24 cellular contexts compared by ENCODE assay signal in the genomic region with DNA sequence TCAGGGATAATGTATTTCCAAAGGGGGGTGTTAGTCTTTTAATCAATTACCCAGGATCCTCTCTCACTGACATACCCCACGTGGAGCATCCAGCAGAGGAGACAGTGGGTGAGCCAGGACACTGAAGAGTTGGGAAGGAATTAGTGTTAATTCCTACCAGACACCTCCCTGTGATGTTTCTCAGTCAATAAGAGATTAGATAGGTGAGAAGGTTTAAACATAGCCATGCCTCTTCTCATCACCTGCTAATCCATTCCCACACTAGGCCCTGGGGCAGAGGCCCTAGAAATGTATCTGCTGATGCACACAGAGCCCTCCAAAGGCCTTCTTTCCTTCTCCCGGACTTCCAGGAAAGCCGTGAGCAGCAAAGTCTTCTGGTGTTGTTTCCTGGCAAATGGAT.
"Had no signal": no experiment of that assay in that cellular context is flagged by ENCODE, and none has a peak within 500 bp of the region (broad histone marks: within the 10 kb centered on the region; RNA-seq: fewer than 3 reads in every experiment).

No MANE protein-coding gene starts in this region.

- H3K4me3 ChIP-seq: colonic mucosa, coronary artery, dorsolateral prefrontal cortex, esophagus squamous epithelium, gastrocnemius medialis, gastroesophageal sphincter, heart left ventricle, heart right ventricle, hepatocyte had no signal

- H3K27ac ChIP-seq: colonic mucosa, coronary artery, dorsolateral prefrontal cortex, epithelial cell of prostate, esophagus squamous epithelium, foreskin keratinocyte, gastrocnemius medialis, gastroesophageal sphincter, heart left ventricle, heart right ventricle, hepatocyte had no signal

- H3K79me2 ChIP-seq: hepatocyte had no signal

- H3K9me3 ChIP-seq: colonic mucosa, esophagus squamous epithelium, gastrocnemius medialis, gastroesophageal sphincter, heart left ventricle, heart right ventricle had no signal

- H3K27me3 Mint-ChIP-seq: dendritic cell treated with granulocyte-macrophage colony-stimulating factor and Interleukin-4, amounts not matched to agents 40 ng/mL and 50 ng/mL, for 4 days; effector memory CD8-positive, alpha-beta T cell had no signal

- H3K27me3 ChIP-seq: colonic mucosa, esophagus squamous epithelium, foreskin keratinocyte, heart right ventricle, hepatocyte had no signal

- DNase-seq: colonic mucosa; cortex of kidney; dermis blood vessel endothelial cell; dorsolateral prefrontal cortex; effector CD4-positive, alpha-beta T cell; effector CD8-positive, alpha-beta T cell; effector memory CD4-positive, alpha-beta T cell; effector memory CD8-positive, alpha-beta T cell; erythroblast; esophagus squamous epithelium; foreskin fibroblast; foreskin keratinocyte; foreskin melanocyte; gastrocnemius medialis; glutamatergic neuron; head of caudate nucleus; heart left ventricle; heart right ventricle had no signal

- H3K4me2 ChIP-seq: hepatocyte had no signal

- H3K27ac Mint-ChIP-seq: dendritic cell treated with granulocyte-macrophage colony-stimulating factor and Interleukin-4, amounts not matched to agents 40 ng/mL and 50 ng/mL, for 4 days; effector memory CD8-positive, alpha-beta T cell had no signal

- ATAC-seq: effector memory CD8-positive, alpha-beta T cell; esophagus mucosa; foreskin keratinocyte; gastrocnemius medialis; gastroesophageal sphincter; heart left ventricle; heart right ventricle had no signal

- H3K4me1 ChIP-seq: colonic mucosa, esophagus squamous epithelium, foreskin keratinocyte, gastrocnemius medialis, gastroesophageal sphincter had no signal

- H3K4me3 Mint-ChIP-seq: dendritic cell treated with granulocyte-macrophage colony-stimulating factor and Interleukin-4, amounts not matched to agents 40 ng/mL and 50 ng/mL, for 4 days; effector memory CD8-positive, alpha-beta T cell had no signal

- H3K36me3 ChIP-seq: colonic mucosa, esophagus squamous epithelium, gastrocnemius medialis, gastroesophageal sphincter, heart left ventricle, heart right ventricle had no signal
